ENCODE assay signal across 9 cellular contexts in genomic region chr2:20916604-20917286, GRCh38.
DNase-seq lines count a peak whose midpoint lies in the region; ATAC-seq and TF ChIP-seq lines count a peak whose summit lies in the region.
"Had no signal": no experiment of that assay in that cellular context is flagged by ENCODE, and none has a peak within 500 bp of the region (broad histone marks: within the 10 kb centered on the region; RNA-seq: fewer than 3 reads in every experiment).

No MANE protein-coding gene starts in this region.

- WGBS in IMR-90 (ENCODE audit: extremely low coverage in 2 of 2, insufficient read length in 1 of 2), 2 experiments, result 9% methylated on average over 4 of the region's 7 CpGs; no CpG with 5 or more reads in 1 of the 2 experiments
- 46% methylated on average over 7 of the region's 7 CpGs for WGBS in liver

- H3K18ac ChIP-seq in IMR-90 (ENCODE audit: low read depth, low read length), result no peak overlapping the region

- no peak overlapping the region for H4K5ac ChIP-seq in IMR-90 (ENCODE audit: low read depth, low read length)

- H2BK15ac ChIP-seq in IMR-90 (ENCODE audit: low read depth, low read length), result no peak overlapping the region

- H3K36me3 ChIP-seq in IMR-90 (ENCODE audit: control insufficient read depth, insufficient read depth, low read length) (no peaks in the 10 kb centered on the region), liver (ENCODE audit: control insufficient read depth in 4 of 4, insufficient read depth in 3 of 4, low read depth in 1 of 4, low read length in 3 of 4) (no peaks in the 10 kb centered on the region)

- intact Hi-C loops in IMR-90 (cut with micrococcal nuclease), result loop anchor here (2.0 kb wide), 1 partner anchor 256 kb away; no protein-coding TSS in a partner anchor

- H2BK5ac ChIP-seq in IMR-90 (ENCODE audit: low read depth, low read length, poor library complexity, severe bottlenecking), result no peak overlapping the region

- no peak overlapping the region for H3K23ac ChIP-seq in IMR-90 (ENCODE audit: low read depth, low read length)

- no peak for TF ChIP-seq POLR2A in IMR-90 (IDR thresholded peaks at IDR 0.05; ENCODE audit: low read depth, low read length)

- H3K4me1 ChIP-seq in IMR-90 (ENCODE audit: control insufficient read depth, insufficient read depth, low read length), result no peaks in the 10 kb centered on the region
- H3K4me1 ChIP-seq in liver (ENCODE audit: control insufficient read depth in 4 of 4, insufficient read depth in 4 of 4, low read length in 3 of 4), result peaks cover 0 to 2% (median 0%) of the 10 kb centered on the region in 4 donors

- peak overlapping the region; percentile 14 for H2AFZ ChIP-seq in IMR-90 (replicated peaks; ENCODE audit: low read length, poor library complexity)

- CTCF ChIA-PET in IMR-90 (lab: Yijun Ruan, JAX), result no interaction called here

- no peak overlapping the region for H3K4ac ChIP-seq in IMR-90 (ENCODE audit: low read depth, low read length)

- no peak overlapping the region for H2AK5ac ChIP-seq in IMR-90 (ENCODE audit: low read depth, low read length)

- no peak overlapping the region for H4K91ac ChIP-seq in IMR-90 (ENCODE audit: insufficient read depth, low read depth, low read length)

- H2BK20ac ChIP-seq in IMR-90 (ENCODE audit: low read depth, low read length), result no peak overlapping the region

- H3K56ac ChIP-seq in IMR-90 (ENCODE audit: extremely low read depth, insufficient read depth, low read length), result no peak overlapping the region

- 0 out of 2 replicates have a peak, but pooled peaks have one; percentile 12 for TF ChIP-seq RAD21 in IMR-90 (IDR thresholded peaks at IDR 0.05; ENCODE audit: low read length)
- TF ChIP-seq RAD21 in liver (IDR thresholded peaks at IDR 0.05), result peak; percentile 85

- peak; percentile 30 for TF ChIP-seq CTCF in AG09319 (IDR thresholded peaks at IDR 0.05; ENCODE audit: low read depth, low read length)
- peak; percentile 28; the same call in 1 of the 2 replicates for TF ChIP-seq CTCF in IMR-90 (conservative IDR thresholded peaks at IDR 0.05; ENCODE audit: low read depth, low read length)
- peak; percentile 54 for TF ChIP-seq CTCF in liver (IDR thresholded peaks at IDR 0.05; ENCODE audit: low read depth, low read length, missing input control)

- DNase-seq in AG09319 (ENCODE audit: extremely low read depth, low read depth) (no peak), IMR-90 (peak; percentile 13), cerebellum (ENCODE audit: low spot score) (peak; percentile 90), foreskin melanocyte (no peak)
- DNase-seq in central memory CD4-positive, alpha-beta T cell, result no peak
- no peak for DNase-seq in stimulated activated naive CD8-positive, alpha-beta T cell treated with anti-CD3 and anti-CD28 coated beads, Interleukin-15, Interleukin-2, amounts not matched to agents 100 U/mL and 50 U/mL, for 24 hours
- DNase-seq: NCI-H1417 treated with DMSO at 0.1 percent for 48 hours had no signal

- H3K27me3 ChIP-seq in IMR-90 (ENCODE audit: control insufficient read depth, insufficient read depth, low read length) (peaks cover 1% of the 10 kb centered on the region; the same call in 1 of the 2 replicates), liver (ENCODE audit: control insufficient read depth in 4 of 4, insufficient read depth in 4 of 4, low read length in 3 of 4) (peaks cover 0 to 8% (median 0%) of the 10 kb centered on the region in 4 donors)

- H2BK120ac ChIP-seq in IMR-90 (ENCODE audit: low read depth, low read length), result no peak overlapping the region

- H4K20me1 ChIP-seq in IMR-90 (ENCODE audit: insufficient read depth, low read length), result no peaks in the 10 kb centered on the region

- no peak overlapping the region for H3K9ac ChIP-seq in IMR-90 (ENCODE audit: low read depth, low read length)
- H3K9ac ChIP-seq in liver (ENCODE audit: low read depth in 1 of 2, low read length in 2 of 2), result no peak overlapping the region

- BruUV-seq in IMR-90 (replicated peaks; lab: Mats Ljungman, UMichigan), result no TSS peak

- no peak overlapping the region for H3K14ac ChIP-seq in IMR-90 (replicated peaks; ENCODE audit: low read depth, low read length)

- H4K8ac ChIP-seq in IMR-90 (ENCODE audit: low read depth in 2 of 2, low read length in 2 of 2), result no peak overlapping the region

- H2AK9ac ChIP-seq in IMR-90 (replicated peaks; ENCODE audit: low read depth, low read length, poor library complexity), result no peak overlapping the region

- H3K27ac ChIP-seq in IMR-90 (ENCODE audit: insufficient read depth, low read length) (no peak overlapping the region), liver (ENCODE audit: low read depth in 1 of 2, low read length in 2 of 2) (no peak overlapping the region)

- POLR2A ChIA-PET in IMR-90 (lab: Charles Lee; ENCODE audit: unreplicated experiment), result no interaction called here

- no peak overlapping the region for H3K4me2 ChIP-seq in IMR-90 (ENCODE audit: low read depth, low read length)

- dilution Hi-C loops in IMR-90 (cut with HindIII; ENCODE audit: low sequenced_read_pairs, unreplicated experiment), result no loop called here

- ATAC-seq in IMR-90 (ENCODE audit: low read depth) (peak; percentile 17; the same call in 1 of the 2 replicates), HG03442 (IDR thresholded peaks at IDR 0.05; ENCODE audit: unreplicated experiment) (no peak)
- no peak for ATAC-seq in stimulated activated naive CD8-positive, alpha-beta T cell treated with anti-CD3 and anti-CD28 coated beads, Interleukin-15, Interleukin-2, amounts not matched to agents 100 U/mL and 50 U/mL, for 24 hours

- H3K4me3 ChIP-seq in IMR-90 (ENCODE audit: insufficient read depth, low read depth, low read length) (no peak overlapping the region), liver (ENCODE audit: low read depth in 1 of 3, low read length in 3 of 3) (no peak overlapping the region)

- H3K9me3 ChIP-seq in IMR-90 (ENCODE audit: control insufficient read depth, insufficient read depth, low read length) (no peaks in the 10 kb centered on the region), liver (ENCODE audit: control insufficient read depth in 4 of 4, low read length in 3 of 4) (no peaks in the 10 kb centered on the region)

- in situ Hi-C loops in IMR-90 (cut with MboI; ENCODE audit: low sequenced_read_pairs), result no loop called here

- H3K9me1 ChIP-seq in IMR-90 (ENCODE audit: insufficient read depth, low read length), result no peaks in the 10 kb centered on the region

- no peaks in the 10 kb centered on the region for H3K79me1 ChIP-seq in IMR-90 (ENCODE audit: low read depth in 1 of 2, low read length in 2 of 2)

TF ChIP-seq in IMR-90, 13 proteins besides CTCF, POLR2A, EP300 and RAD21 (continues in another document):
- TF ChIP-seq RFX5 (IDR thresholded peaks at IDR 0.05; ENCODE audit: low read depth, low read length), result no peak
- no peak for TF ChIP-seq ELK1 (IDR thresholded peaks at IDR 0.05; ENCODE audit: borderline replicate concordance, low read depth, low read length)
- no peak for TF ChIP-seq FOS (IDR thresholded peaks at IDR 0.05; ENCODE audit: low read depth, low read length)
- TF ChIP-seq CEBPB (IDR thresholded peaks at IDR 0.05; ENCODE audit: low read depth, low read length), result no peak
- no peak for TF ChIP-seq MXI1 (IDR thresholded peaks at IDR 0.05; ENCODE audit: borderline replicate concordance, low read depth, low read length)
- no peak for TF ChIP-seq BHLHE40 (IDR thresholded peaks at IDR 0.05; ENCODE audit: low read depth, low read length)
- no peak for TF ChIP-seq CHD1 (IDR thresholded peaks at IDR 0.05; ENCODE audit: low read depth, low read length)

TF ChIP-seq in liver, 16 proteins besides CTCF, POLR2A, EP300 and RAD21:
- no peak for TF ChIP-seq HNF4A (conservative IDR thresholded peaks at IDR 0.05)

Comparison
In these comparisons a context has a peak if more than half of its experiments do, and no peak if none do; other contexts are left out.
1. DNase-seq: peak in IMR-90 (single experiment) and cerebellum (single experiment); none in AG09319 (single experiment), central memory CD4-positive, alpha-beta T cell (single experiment), stimulated activated naive CD8-positive, alpha-beta T cell treated with anti-CD3 and anti-CD28 coated beads, Interleukin-15, Interleukin-2, amounts not matched to agents 100 U/mL and 50 U/mL, for 24 hours (single experiment) and foreskin melanocyte (single experiment).
2. Peak in every context shown above with its lines, with median percentiles within 50 percentile points of each other: CTCF ChIP-seq.